1 cellular context compared by ENCODE assay signal in the genomic region with DNA sequence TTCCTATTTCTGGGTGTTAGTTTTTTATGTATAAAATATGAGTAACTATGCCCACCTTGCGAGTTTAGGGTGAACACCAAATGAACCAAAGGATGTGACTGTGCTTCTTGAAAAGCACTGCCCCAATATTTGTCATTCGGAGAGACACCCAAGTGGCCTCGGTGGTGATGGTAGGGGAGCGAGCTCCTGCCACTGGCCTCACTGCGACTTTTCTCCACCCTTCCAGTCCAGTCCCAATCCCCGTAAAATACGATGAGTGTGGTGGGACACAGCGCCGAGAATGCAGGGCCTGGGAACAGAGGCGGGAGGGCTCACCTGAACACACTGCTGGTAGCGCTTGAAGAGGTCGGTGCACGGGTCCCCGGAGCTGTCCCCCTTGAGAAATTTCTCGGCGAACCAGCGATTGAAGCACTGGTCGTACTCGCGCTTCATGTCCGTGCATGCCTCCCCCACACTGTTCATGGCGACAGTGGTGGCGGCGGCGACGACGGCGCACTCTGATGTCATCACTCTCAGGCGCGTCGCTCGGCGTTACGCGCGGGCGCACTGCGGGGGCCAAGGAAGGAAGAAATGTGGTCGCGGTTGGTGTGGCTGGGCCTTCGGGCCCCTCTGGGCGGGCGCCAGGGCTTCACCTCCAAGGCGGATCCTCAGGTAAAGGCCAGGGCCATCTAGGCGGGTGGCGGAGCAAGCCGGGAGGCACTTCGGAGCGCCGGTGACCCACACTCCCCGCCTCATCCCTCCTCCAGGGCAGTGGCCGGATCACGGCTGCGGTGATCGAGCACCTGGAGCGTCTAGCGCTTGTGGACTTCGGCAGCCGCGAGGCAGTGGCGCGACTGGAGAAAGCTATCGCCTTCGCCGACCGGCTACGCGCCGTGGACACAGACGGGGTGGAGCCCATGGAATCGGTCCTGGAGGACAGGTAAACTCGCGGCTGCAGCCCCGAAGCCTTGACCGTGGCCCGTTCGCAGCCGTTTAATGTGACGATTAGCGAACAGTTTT.
A peak's percentile ranks its signal among the peaks of the same experiment; 100 is the strongest.
TF ChIP-seq lines count a peak whose summit lies in the region.

A gene with protein sequence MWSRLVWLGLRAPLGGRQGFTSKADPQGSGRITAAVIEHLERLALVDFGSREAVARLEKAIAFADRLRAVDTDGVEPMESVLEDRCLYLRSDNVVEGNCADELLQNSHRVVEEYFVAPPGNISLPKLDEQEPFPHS (plus strand): TSS at position 534 of the 999 bp plus-strand sequence. CDS start 37 bp downstream, at position 571.
A gene (minus strand): TSS at position 474 of the 999 bp plus-strand sequence. CDS start 12 bp downstream, at position 462.

TF ChIP-seq in HepG2, 621 proteins besides CTCF, POLR2A, EP300 and RAD21 (continued from another document and continues in another):
- TF ChIP-seq, protein P1, sequence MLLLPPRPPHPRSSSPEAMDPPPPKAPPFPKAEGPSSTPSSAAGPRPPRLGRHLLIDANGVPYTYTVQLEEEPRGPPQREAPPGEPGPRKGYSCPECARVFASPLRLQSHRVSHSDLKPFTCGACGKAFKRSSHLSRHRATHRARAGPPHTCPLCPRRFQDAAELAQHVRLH (CRISPR knock-in tag; IDR thresholded peaks at IDR 0.05; ENCODE audit: borderline replicate concordance, low read depth), result peak; percentile 96; the same call in 1 of the 2 replicates
- TF ChIP-seq ZFYVE20 (CRISPR knock-in tag; IDR thresholded peaks at IDR 0.05; ENCODE audit: borderline replicate concordance, low read depth) (no peak), ZNF33B (CRISPR knock-in tag; IDR thresholded peaks at IDR 0.05) (0 out of 2 replicates have a peak, but pooled peaks have one; percentile 65), CHD2 (IDR thresholded peaks at IDR 0.05; ENCODE audit: low read depth, low read length) (peak; percentile 58; the same call in 1 of the 2 replicates), ZSCAN21 (CRISPR knock-in tag; IDR thresholded peaks at IDR 0.05; ENCODE audit: borderline replicate concordance) (no peak), PPARG (CRISPR knock-in tag; conservative IDR thresholded peaks at IDR 0.05) (peak; percentile 43; the same call in 1 of the 2 replicates), KDM2A (CRISPR knock-in tag; IDR thresholded peaks at IDR 0.05; ENCODE audit: borderline replicate concordance, low read depth) (peak; percentile 99), ZNF878 (CRISPR knock-in tag; IDR thresholded peaks at IDR 0.05) (no peak), KDM3A (CRISPR knock-in tag; IDR thresholded peaks at IDR 0.05; ENCODE audit: low read depth) (peak; percentile 79), TBL1XR1 (IDR thresholded peaks at IDR 0.05; ENCODE audit: borderline replicate concordance, low read length, partially characterized antibody) (no peak), ZNF562 (CRISPR knock-in tag; IDR thresholded peaks at IDR 0.05; ENCODE audit: borderline replicate concordance) (no peak), ZKSCAN8 (CRISPR knock-in tag; IDR thresholded peaks at IDR 0.05; ENCODE audit: borderline replicate concordance) (0 out of 2 replicates have a peak, but pooled peaks have one; percentile 60), NR2F6 (IDR thresholded peaks at IDR 0.05) (no peak; the same call in 1 of the 2 replicates), NR2F6 (CRISPR knock-in tag; IDR thresholded peaks at IDR 0.05) (peak; percentile 44; the same call in 1 of the 2 replicates), FOXA1 (IDR thresholded peaks at IDR 0.05) (no peak), FOXA1 (CRISPR knock-in tag; IDR thresholded peaks at IDR 0.05) (peak; percentile 73), MZF1 (CRISPR knock-in tag; IDR thresholded peaks at IDR 0.05; ENCODE audit: borderline replicate concordance) (peak; percentile 18; the same call in 1 of the 2 replicates), GLI4 (CRISPR knock-in tag; IDR thresholded peaks at IDR 0.05; ENCODE audit: borderline replicate concordance) (peak; percentile 95), ZNF354B (CRISPR knock-in tag; IDR thresholded peaks at IDR 0.05) (no peak; the same call in 1 of the 2 replicates), ZNF678 (CRISPR knock-in tag; IDR thresholded peaks at IDR 0.05) (0 out of 2 replicates have a peak, but pooled peaks have one; percentile 41), MED1 (CRISPR knock-in tag; IDR thresholded peaks at IDR 0.05) (peak; percentile 87), SMAD9 (CRISPR knock-in tag; IDR thresholded peaks at IDR 0.05) (no peak), ZNF333 (CRISPR knock-in tag; IDR thresholded peaks at IDR 0.05; ENCODE audit: borderline replicate concordance) (no peak), ZNF773 (CRISPR knock-in tag; IDR thresholded peaks at IDR 0.05; ENCODE audit: borderline replicate concordance) (no peak), RXRA (CRISPR knock-in tag; IDR thresholded peaks at IDR 0.05) (peak; percentile 86), HNRNPH1 (optimal IDR thresholded peaks at IDR 0.05; ENCODE audit: low read depth, low read length) (peak; percentile 43), HOXA7 (CRISPR knock-in tag; IDR thresholded peaks at IDR 0.05) (no peak), ATF1 (CRISPR knock-in tag; IDR thresholded peaks at IDR 0.05) (peak; percentile 100)
- TF ChIP-seq, protein P2, sequence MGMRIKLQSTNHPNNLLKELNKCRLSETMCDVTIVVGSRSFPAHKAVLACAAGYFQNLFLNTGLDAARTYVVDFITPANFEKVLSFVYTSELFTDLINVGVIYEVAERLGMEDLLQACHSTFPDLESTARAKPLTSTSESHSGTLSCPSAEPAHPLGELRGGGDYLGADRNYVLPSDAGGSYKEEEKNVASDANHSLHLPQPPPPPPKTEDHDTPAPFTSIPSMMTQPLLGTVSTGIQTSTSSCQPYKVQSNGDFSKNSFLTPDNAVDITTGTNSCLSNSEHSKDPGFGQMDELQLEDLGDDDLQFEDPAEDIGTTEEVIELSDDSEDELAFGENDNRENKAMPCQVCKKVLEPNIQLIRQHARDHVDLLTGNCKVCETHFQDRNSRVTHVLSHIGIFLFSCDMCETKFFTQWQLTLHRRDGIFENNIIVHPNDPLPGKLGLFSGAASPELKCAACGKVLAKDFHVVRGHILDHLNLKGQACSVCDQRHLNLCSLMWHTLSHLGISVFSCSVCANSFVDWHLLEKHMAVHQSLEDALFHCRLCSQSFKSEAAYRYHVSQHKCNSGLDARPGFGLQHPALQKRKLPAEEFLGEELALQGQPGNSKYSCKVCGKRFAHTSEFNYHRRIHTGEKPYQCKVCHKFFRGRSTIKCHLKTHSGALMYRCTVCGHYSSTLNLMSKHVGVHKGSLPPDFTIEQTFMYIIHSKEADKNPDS (CRISPR knock-in tag; IDR thresholded peaks at IDR 0.05), result no peak
- TF ChIP-seq, protein P3, sequence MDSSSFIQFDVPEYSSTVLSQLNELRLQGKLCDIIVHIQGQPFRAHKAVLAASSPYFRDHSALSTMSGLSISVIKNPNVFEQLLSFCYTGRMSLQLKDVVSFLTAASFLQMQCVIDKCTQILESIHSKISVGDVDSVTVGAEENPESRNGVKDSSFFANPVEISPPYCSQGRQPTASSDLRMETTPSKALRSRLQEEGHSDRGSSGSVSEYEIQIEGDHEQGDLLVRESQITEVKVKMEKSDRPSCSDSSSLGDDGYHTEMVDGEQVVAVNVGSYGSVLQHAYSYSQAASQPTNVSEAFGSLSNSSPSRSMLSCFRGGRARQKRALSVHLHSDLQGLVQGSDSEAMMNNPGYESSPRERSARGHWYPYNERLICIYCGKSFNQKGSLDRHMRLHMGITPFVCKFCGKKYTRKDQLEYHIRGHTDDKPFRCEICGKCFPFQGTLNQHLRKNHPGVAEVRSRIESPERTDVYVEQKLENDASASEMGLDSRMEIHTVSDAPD (CRISPR knock-in tag; IDR thresholded peaks at IDR 0.05), result peak; percentile 68
- TF ChIP-seq, protein P4, sequence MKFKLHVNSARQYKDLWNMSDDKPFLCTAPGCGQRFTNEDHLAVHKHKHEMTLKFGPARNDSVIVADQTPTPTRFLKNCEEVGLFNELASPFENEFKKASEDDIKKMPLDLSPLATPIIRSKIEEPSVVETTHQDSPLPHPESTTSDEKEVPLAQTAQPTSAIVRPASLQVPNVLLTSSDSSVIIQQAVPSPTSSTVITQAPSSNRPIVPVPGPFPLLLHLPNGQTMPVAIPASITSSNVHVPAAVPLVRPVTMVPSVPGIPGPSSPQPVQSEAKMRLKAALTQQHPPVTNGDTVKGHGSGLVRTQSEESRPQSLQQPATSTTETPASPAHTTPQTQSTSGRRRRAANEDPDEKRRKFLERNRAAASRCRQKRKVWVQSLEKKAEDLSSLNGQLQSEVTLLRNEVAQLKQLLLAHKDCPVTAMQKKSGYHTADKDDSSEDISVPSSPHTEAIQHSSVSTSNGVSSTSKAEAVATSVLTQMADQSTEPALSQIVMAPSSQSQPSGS (CRISPR knock-in tag; IDR thresholded peaks at IDR 0.05), result peak; percentile 92
- TF ChIP-seq, protein P5, sequence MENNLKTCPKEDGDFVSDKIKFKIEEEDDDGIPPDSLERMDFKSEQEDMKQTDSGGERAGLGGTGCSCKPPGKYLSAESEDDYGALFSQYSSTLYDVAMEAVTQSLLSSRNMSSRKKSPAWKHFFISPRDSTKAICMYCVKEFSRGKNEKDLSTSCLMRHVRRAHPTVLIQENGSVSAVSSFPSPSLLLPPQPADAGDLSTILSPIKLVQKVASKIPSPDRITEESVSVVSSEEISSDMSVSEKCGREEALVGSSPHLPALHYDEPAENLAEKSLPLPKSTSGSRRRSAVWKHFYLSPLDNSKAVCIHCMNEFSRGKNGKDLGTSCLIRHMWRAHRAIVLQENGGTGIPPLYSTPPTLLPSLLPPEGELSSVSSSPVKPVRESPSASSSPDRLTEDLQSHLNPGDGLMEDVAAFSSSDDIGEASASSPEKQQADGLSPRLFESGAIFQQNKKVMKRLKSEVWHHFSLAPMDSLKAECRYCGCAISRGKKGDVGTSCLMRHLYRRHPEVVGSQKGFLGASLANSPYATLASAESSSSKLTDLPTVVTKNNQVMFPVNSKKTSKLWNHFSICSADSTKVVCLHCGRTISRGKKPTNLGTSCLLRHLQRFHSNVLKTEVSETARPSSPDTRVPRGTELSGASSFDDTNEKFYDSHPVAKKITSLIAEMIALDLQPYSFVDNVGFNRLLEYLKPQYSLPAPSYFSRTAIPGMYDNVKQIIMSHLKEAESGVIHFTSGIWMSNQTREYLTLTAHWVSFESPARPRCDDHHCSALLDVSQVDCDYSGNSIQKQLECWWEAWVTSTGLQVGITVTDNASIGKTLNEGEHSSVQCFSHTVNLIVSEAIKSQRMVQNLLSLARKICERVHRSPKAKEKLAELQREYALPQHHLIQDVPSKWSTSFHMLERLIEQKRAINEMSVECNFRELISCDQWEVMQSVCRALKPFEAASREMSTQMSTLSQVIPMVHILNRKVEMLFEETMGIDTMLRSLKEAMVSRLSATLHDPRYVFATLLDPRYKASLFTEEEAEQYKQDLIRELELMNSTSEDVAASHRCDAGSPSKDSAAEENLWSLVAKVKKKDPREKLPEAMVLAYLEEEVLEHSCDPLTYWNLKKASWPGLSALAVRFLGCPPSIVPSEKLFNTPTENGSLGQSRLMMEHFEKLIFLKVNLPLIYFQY (CRISPR knock-in tag; IDR thresholded peaks at IDR 0.05; ENCODE audit: borderline replicate concordance), result 0 out of 2 replicates have a peak, but pooled peaks have one; percentile 60
- TF ChIP-seq, protein P6, sequence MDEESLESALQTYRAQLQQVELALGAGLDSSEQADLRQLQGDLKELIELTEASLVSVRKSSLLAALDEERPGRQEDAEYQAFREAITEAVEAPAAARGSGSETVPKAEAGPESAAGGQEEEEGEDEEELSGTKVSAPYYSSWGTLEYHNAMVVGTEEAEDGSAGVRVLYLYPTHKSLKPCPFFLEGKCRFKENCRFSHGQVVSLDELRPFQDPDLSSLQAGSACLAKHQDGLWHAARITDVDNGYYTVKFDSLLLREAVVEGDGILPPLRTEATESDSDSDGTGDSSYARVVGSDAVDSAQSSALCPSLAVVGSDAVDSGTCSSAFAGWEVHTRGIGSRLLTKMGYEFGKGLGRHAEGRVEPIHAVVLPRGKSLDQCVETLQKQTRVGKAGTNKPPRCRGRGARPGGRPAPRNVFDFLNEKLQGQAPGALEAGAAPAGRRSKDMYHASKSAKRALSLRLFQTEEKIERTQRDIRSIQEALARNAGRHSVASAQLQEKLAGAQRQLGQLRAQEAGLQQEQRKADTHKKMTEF (CRISPR knock-in tag; IDR thresholded peaks at IDR 0.05), result peak; percentile 94
- TF ChIP-seq, protein P7, sequence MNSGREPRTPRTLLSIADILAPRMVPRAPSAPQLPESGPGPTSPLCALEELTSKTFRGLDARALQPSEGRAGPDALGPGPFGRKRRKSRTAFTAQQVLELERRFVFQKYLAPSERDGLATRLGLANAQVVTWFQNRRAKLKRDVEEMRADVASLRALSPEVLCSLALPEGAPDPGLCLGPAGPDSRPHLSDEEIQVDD (CRISPR knock-in tag; IDR thresholded peaks at IDR 0.05; ENCODE audit: borderline replicate concordance), result peak; percentile 70; the same call in 1 of the 2 replicates
- TF ChIP-seq, protein P8, sequence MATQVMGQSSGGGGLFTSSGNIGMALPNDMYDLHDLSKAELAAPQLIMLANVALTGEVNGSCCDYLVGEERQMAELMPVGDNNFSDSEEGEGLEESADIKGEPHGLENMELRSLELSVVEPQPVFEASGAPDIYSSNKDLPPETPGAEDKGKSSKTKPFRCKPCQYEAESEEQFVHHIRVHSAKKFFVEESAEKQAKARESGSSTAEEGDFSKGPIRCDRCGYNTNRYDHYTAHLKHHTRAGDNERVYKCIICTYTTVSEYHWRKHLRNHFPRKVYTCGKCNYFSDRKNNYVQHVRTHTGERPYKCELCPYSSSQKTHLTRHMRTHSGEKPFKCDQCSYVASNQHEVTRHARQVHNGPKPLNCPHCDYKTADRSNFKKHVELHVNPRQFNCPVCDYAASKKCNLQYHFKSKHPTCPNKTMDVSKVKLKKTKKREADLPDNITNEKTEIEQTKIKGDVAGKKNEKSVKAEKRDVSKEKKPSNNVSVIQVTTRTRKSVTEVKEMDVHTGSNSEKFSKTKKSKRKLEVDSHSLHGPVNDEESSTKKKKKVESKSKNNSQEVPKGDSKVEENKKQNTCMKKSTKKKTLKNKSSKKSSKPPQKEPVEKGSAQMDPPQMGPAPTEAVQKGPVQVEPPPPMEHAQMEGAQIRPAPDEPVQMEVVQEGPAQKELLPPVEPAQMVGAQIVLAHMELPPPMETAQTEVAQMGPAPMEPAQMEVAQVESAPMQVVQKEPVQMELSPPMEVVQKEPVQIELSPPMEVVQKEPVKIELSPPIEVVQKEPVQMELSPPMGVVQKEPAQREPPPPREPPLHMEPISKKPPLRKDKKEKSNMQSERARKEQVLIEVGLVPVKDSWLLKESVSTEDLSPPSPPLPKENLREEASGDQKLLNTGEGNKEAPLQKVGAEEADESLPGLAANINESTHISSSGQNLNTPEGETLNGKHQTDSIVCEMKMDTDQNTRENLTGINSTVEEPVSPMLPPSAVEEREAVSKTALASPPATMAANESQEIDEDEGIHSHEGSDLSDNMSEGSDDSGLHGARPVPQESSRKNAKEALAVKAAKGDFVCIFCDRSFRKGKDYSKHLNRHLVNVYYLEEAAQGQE (IDR thresholded peaks at IDR 0.05; ENCODE audit: borderline replicate concordance in 1 of 2, low read depth in 1 of 2, low read length in 2 of 2), result peak in 1 of 2 experiments; percentile 43; a peak in 2 of 4 replicates
- TF ChIP-seq, protein P9, sequence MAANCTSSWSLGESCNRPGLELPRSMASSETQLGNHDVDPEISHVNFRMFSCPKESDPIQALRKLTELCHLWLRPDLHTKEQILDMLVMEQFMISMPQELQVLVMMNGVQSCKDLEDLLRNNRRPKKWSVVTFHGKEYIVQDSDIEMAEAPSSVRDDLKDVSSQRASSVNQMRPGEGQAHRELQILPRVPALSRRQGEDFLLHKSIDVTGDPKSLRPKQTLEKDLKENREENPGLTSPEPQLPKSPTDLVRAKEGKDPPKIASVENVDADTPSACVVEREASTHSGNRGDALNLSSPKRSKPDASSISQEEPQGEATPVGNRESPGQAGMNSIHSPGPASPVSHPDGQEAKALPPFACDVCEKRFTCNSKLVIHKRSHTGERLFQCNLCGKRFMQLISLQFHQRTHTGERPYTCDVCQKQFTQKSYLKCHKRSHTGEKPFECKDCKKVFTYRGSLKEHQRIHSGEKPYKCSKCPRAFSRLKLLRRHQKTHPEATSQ (CRISPR knock-in tag; IDR thresholded peaks at IDR 0.05; ENCODE audit: borderline replicate concordance), result peak; percentile 75; the same call in 1 of the 2 replicates
- TF ChIP-seq, protein P10, sequence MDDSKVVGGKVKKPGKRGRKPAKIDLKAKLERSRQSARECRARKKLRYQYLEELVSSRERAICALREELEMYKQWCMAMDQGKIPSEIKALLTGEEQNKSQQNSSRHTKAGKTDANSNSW (CRISPR knock-in tag; IDR thresholded peaks at IDR 0.05; ENCODE audit: borderline replicate concordance), result peak; percentile 67; the same call in 1 of the 2 replicates
